Comparison of ENCODE assay signal across 7 cellular contexts in genomic region chr3:74021451-74021850, GRCh38.
"Had no signal": no experiment of that assay in that cellular context is flagged by ENCODE, and none has a peak within 500 bp of the region (broad histone marks: within the 10 kb centered on the region; RNA-seq: fewer than 3 reads in every experiment).

No MANE protein-coding gene starts in this region.

- H3K9me3 ChIP-seq: HAP-1 had no signal

- H3K9ac ChIP-seq: GM23248 had no signal

- H3K4me3 ChIP-seq: GM23248, HAP-1 had no signal

- H3K4me3 Mint-ChIP-seq: HFFc6 had no signal

- H3K36me3 ChIP-seq: HAP-1 had no signal

- H3K9me3 Mint-ChIP-seq: HFFc6 had no signal

- DNase-seq: GM23248, GOT3, H7, HFFc6, IMR-90 had no signal

- H3K27ac ChIP-seq: GM23248 had no signal

- H3K27ac Mint-ChIP-seq: HFFc6 had no signal

- ATAC-seq: HCT116 had no signal
